Comparison of ENCODE assay signal across 7 cellular contexts in genomic region chr3:2098398-2099027, GRCh38. TPM values are rescaled to one million over a fixed set of nuclear protein-coding genes. Genes with fewer than 3 reads are reported as not detected.
DNase-seq lines count a peak whose midpoint lies in the region; ATAC-seq lines count a peak whose summit lies in the region.

Gene CNTN4, plus strand, starts transcription at chr3:2098866.

- no peak for ATAC-seq in GM19452 (IDR thresholded peaks at IDR 0.05; ENCODE audit: unreplicated experiment)

- DNase-seq in H4 (ENCODE audit: low spot score): peak; percentile 25
- DNase-seq in NCI-H2081 treated with DMSO at 0.1 percent for 48 hours (lab: John Stamatoyannopoulos, UW): peak; percentile 63
- peak in 51 of 58 donors; percentile 14 to 84 (median 52) for DNase-seq in anterior cingulate cortex (lab: John Stamatoyannopoulos, UW)
- peak; percentile 6 for DNase-seq in kidney glomerular epithelial cell (lab: John Stamatoyannopoulos, UW)
- peak; percentile 10 to 21 for DNase-seq in stimulated activated CD4-positive, alpha-beta T cell treated with anti-CD3 and anti-CD28 coated beads, Interleukin-2, amount 100 ng/mL, for 48 hours
- DNase-seq in NK-92 (lab: John Stamatoyannopoulos, UW; ENCODE audit: unreplicated experiment): no peak

RNA-seq across cellular contexts. Expression of gene CNTN4, which starts in this region (rescaled TPM):
- total RNA-seq in H4 (2014; rRNA removed; shearing (Covaris generic)): 2.3 and 3.3 TPM in 2 replicates
